In genomic region chr12:128365032-128365431, GRCh38 we compare ENCODE assay signal across 17 cellular contexts.
"Had no signal": no experiment of that assay in that cellular context is flagged by ENCODE, and none has a peak within 500 bp of the region (broad histone marks: within the 10 kb centered on the region; RNA-seq: fewer than 3 reads in every experiment).

No MANE protein-coding gene starts in this region.

- H3K4me1 ChIP-seq: pancreas had no signal

- ATAC-seq: activated T-helper 17 cell treated with anti-CD3 and anti-CD28 coated beads, Interleukin-2, amount 50 U/mL, for 72 hours; gastrocnemius medialis had no signal

- H3K27ac Mint-ChIP-seq: activated T-helper 17 cell treated with anti-CD3 and anti-CD28 coated beads, Interleukin-2, amount 50 U/mL, for 72 hours; dendritic cell treated with granulocyte-macrophage colony-stimulating factor and Interleukin-4, amounts not matched to agents 40 ng/mL and 50 ng/mL, for 4 days; natural killer cell treated with Interleukin-12 subunit alpha and Interleukin-12 subunit beta and Interleukin-15 and Interleukin-18, amount 100 ng/mL, for 72 hours had no signal

- H3K9me3 Mint-ChIP-seq: dendritic cell treated with granulocyte-macrophage colony-stimulating factor and Interleukin-4, amounts not matched to agents 40 ng/mL and 50 ng/mL, for 4 days; natural killer cell treated with Interleukin-12 subunit alpha and Interleukin-12 subunit beta and Interleukin-15 and Interleukin-18, amount 100 ng/mL, for 72 hours had no signal

- H3K9me3 ChIP-seq: gastrocnemius medialis, pancreas had no signal

- H3K36me3 ChIP-seq: gastrocnemius medialis, pancreas had no signal

- DNase-seq: activated CD4-positive, alpha-beta T cell treated with anti-CD3 and anti-CD28 coated beads, Interleukin-2, amount 50 U/mL, for 4 hours; activated CD4-positive, CD25-positive, alpha-beta regulatory T cell treated with anti-CD3 and anti-CD28 coated beads, Interleukin-2, amount 50 U/mL, for 72 hours; activated naive CD4-positive, alpha-beta T cell treated with Interleukin-2 at 50 U/mL for 16 hours; cerebellar nuclear complex; erythroblast; gastrocnemius medialis; islet precursor cell; pancreas; stimulated activated CD4-positive, alpha-beta T cell treated with anti-CD3 and anti-CD28 coated beads, Interleukin-15, amount 100 ng/mL, for 24 hours; stimulated activated CD4-positive, alpha-beta T cell treated with anti-CD3 and anti-CD28 coated beads, Interleukin-4, amount 100 ng/mL, for 1 hour; stimulated activated naive CD4-positive, alpha-beta T cell treated with Interleukin-2 at 50 U/mL for 16 hours; T-helper 1 cell; T1000; trophoblast cell had no signal

- H3K27ac ChIP-seq: gastrocnemius medialis, pancreas had no signal

- H3K36me3 Mint-ChIP-seq: natural killer cell treated with Interleukin-12 subunit alpha and Interleukin-12 subunit beta and Interleukin-15 and Interleukin-18, amount 100 ng/mL, for 72 hours had no signal

- H3K4me1 Mint-ChIP-seq: activated T-helper 17 cell treated with anti-CD3 and anti-CD28 coated beads, Interleukin-2, amount 50 U/mL, for 72 hours had no signal

- H3K4me3 Mint-ChIP-seq: activated T-helper 17 cell treated with anti-CD3 and anti-CD28 coated beads, Interleukin-2, amount 50 U/mL, for 72 hours; dendritic cell treated with granulocyte-macrophage colony-stimulating factor and Interleukin-4, amounts not matched to agents 40 ng/mL and 50 ng/mL, for 4 days; natural killer cell treated with Interleukin-12 subunit alpha and Interleukin-12 subunit beta and Interleukin-15 and Interleukin-18, amount 100 ng/mL, for 72 hours had no signal
